In genomic region chr18:2325308-2325849, GRCh38 we compare ENCODE assay signal across 16 cellular contexts.
DNase-seq lines count a peak whose midpoint lies in the region; ATAC-seq and TF ChIP-seq lines count a peak whose summit lies in the region.
"Had no signal": no experiment of that assay in that cellular context is flagged by ENCODE, and none has a peak within 500 bp of the region (broad histone marks: within the 10 kb centered on the region; RNA-seq: fewer than 3 reads in every experiment).

No MANE protein-coding gene starts in this region.

- no peak overlapping the region for H4K5ac ChIP-seq in mesendoderm (ENCODE audit: low read length)

- no peak overlapping the region for H2AK5ac ChIP-seq in mesendoderm (ENCODE audit: low read length)

- H3K4me3 ChIP-seq in brain microvascular endothelial cell (ENCODE audit: low read depth, low read length) (no peak overlapping the region), mesendoderm (ENCODE audit: low read length) (no peak overlapping the region), aorta (ENCODE audit: low read length in 2 of 2) (no peak overlapping the region)
- H3K4me3 ChIP-seq: dorsolateral prefrontal cortex had no signal

- H3K23ac ChIP-seq in mesendoderm (ENCODE audit: low read length): no peak overlapping the region

- H3K9ac ChIP-seq in mesendoderm (ENCODE audit: low read length): no peak overlapping the region

- H3K36me3 ChIP-seq in brain microvascular endothelial cell (replicated peaks): no peaks in the 10 kb centered on the region
- H3K36me3 ChIP-seq in mesendoderm (ENCODE audit: control insufficient read depth, insufficient read depth, low read length): no peaks in the 10 kb centered on the region
- no peaks in the 10 kb centered on the region for H3K36me3 ChIP-seq in aorta (ENCODE audit: control insufficient read depth in 1 of 2, insufficient read depth in 2 of 2, low read length in 1 of 2)

- ATAC-seq in aorta (ENCODE audit: low FRiP score): no peak
- ATAC-seq: HepG2; stimulated activated memory B cell treated with anti-CD40 and anti-IgM and Interleukin-4, amounts not matched to agents 10 μg/mL and 1 μg/mL and 100 μg/mL, for 72 hours had no signal

- H3K79me2 ChIP-seq in mesendoderm (ENCODE audit: control insufficient read depth, insufficient read depth, low read length): no peaks in the 10 kb centered on the region

- in situ Hi-C loops in brain microvascular endothelial cell (cut with HindIII; ENCODE audit: low pct_ligation_motif_present, low sequenced_read_pairs): no loop called here

- no peak overlapping the region for H4K8ac ChIP-seq in mesendoderm (ENCODE audit: low read depth, low read length)

- H2BK5ac ChIP-seq in mesendoderm (ENCODE audit: low read length): no peak overlapping the region

- H3K79me1 ChIP-seq in mesendoderm (ENCODE audit: low read length): no peaks in the 10 kb centered on the region

- peak overlapping the region; percentile 1 for H3K56ac ChIP-seq in mesendoderm (ENCODE audit: low read length)

- no peak overlapping the region for H3K4ac ChIP-seq in mesendoderm (ENCODE audit: low read depth, low read length)

- no CpG with 5 or more reads among the region's 4 CpGs for WGBS in mesendoderm (ENCODE audit: extremely low coverage, insufficient coverage, low lambda C conversion rate)
- WGBS in aorta, 2 donors: 31 to 34% methylated on average over 4 of the region's 4 CpGs

- no peak overlapping the region for H2BK15ac ChIP-seq in mesendoderm (replicated peaks; ENCODE audit: low read depth)

- DNase-seq in Daoy (ENCODE audit: low read depth) (peak; percentile 9), M059J (ENCODE audit: low read depth) (peak; percentile 46), brain microvascular endothelial cell (peak; percentile 75), mesendoderm (peak; percentile 74), aorta (no peak), GM19240 (ENCODE audit: insufficient read length, low spot score) (no peak), SW 1271 (lab: John Stamatoyannopoulos, UW) (no peak)
- no peak for DNase-seq in stimulated activated CD4-positive, alpha-beta T cell treated with anti-CD3 and anti-CD28 coated beads, Interleukin-4, amount 100 ng/mL, for 1 hour
- DNase-seq: AML-193, amygdala, dorsolateral prefrontal cortex, foreskin fibroblast, HCEC 1CT, NCI-H1105 had no signal

- H2BK120ac ChIP-seq in mesendoderm (ENCODE audit: low read depth, low read length): no peak overlapping the region

- H3K4me2 ChIP-seq in mesendoderm (ENCODE audit: low read length): no peak overlapping the region

- peak overlapping the region; percentile 38 for H3K27ac ChIP-seq in brain microvascular endothelial cell
- no peak overlapping the region for H3K27ac ChIP-seq in mesendoderm (ENCODE audit: low read depth, low read length)
- no peak overlapping the region for H3K27ac ChIP-seq in aorta (ENCODE audit: low read depth in 1 of 2, low read length in 2 of 2)
- H3K27ac ChIP-seq: dorsolateral prefrontal cortex had no signal

- no peak for TF ChIP-seq CTCF in brain microvascular endothelial cell (IDR thresholded peaks at IDR 0.05; ENCODE audit: low read depth, low read length, missing control alignments)

- H3K4me1 ChIP-seq in mesendoderm (ENCODE audit: control insufficient read depth, low read depth, low read length) (no peaks in the 10 kb centered on the region), aorta (ENCODE audit: control insufficient read depth in 1 of 2, insufficient read depth in 2 of 2, low read length in 2 of 2) (no peaks in the 10 kb centered on the region)

- no peak overlapping the region for H3K18ac ChIP-seq in mesendoderm (ENCODE audit: low read length)

- peaks cover 1% of the 10 kb centered on the region for H3K9me3 ChIP-seq in aorta (ENCODE audit: control insufficient read depth, low read length)

- H3K27me3 ChIP-seq in brain microvascular endothelial cell (replicated peaks) (no peaks in the 10 kb centered on the region), mesendoderm (ENCODE audit: insufficient read depth, low read length, poor library complexity) (no peaks in the 10 kb centered on the region), aorta (ENCODE audit: control insufficient read depth in 1 of 2, insufficient read depth in 2 of 2, low read length in 1 of 2) (no peaks in the 10 kb centered on the region)

- intact Hi-C loops in aorta (cut with DNase I): no loop called here

Comparison
In these comparisons a context has a peak if more than half of its experiments do, and no peak if none do; other contexts are left out.
1. DNase-seq: peak in Daoy (single experiment), M059J (single experiment), brain microvascular endothelial cell (single experiment) and mesendoderm (single experiment); none in aorta (0 of 2), GM19240 (single experiment), SW 1271 (0 of 2) and stimulated activated CD4-positive, alpha-beta T cell treated with anti-CD3 and anti-CD28 coated beads, Interleukin-4, amount 100 ng/mL, for 1 hour (single experiment).